ENCODE assay signal across 8 cellular contexts in genomic region chrX:8879750-8880149, GRCh38.
A peak's percentile ranks its signal among the peaks of the same experiment; 100 is the strongest.
DNase-seq lines count a peak whose midpoint lies in the region; ATAC-seq and TF ChIP-seq lines count a peak whose summit lies in the region.

No MANE protein-coding gene starts in this region.

- no peaks in the 10 kb centered on the region for H3K9me3 ChIP-seq in Caco-2

- H3K36me3 Mint-ChIP-seq in Caco-2 (ENCODE audit: insufficient read depth, unreplicated experiment), result no peaks in the 10 kb centered on the region
- H3K36me3 Mint-ChIP-seq in WTC11, result no peaks in the 10 kb centered on the region
- H3K36me3 Mint-ChIP-seq in stimulated activated memory B cell treated with anti-CD40 and anti-IgM and Interleukin-4, amounts not matched to agents 10 μg/mL and 1 μg/mL and 100 μg/mL, for 72 hours, result no peaks in the 10 kb centered on the region

- no TSS peak for BruUV-seq in Caco-2 (replicated peaks; lab: Mats Ljungman, UMichigan)

- CTCF ChIA-PET in Caco-2 (lab: Charles Lee), result interaction anchor here (0.6 kb wide), 1 partner anchor 61 kb away, joined by 3 read pairs; no protein-coding TSS in a partner anchor
- CTCF ChIA-PET in WTC11 (lab: Charles Lee), result interaction anchor here (0.7 to 1.6 kb wide), 13 partner anchors 8 to 433 kb away, joined by 3 to 23 read pairs (median 4); no protein-coding TSS in a partner anchor

- H3K9me3 Mint-ChIP-seq in Caco-2 (ENCODE audit: unreplicated experiment) (no peaks in the 10 kb centered on the region), WTC11 (no peaks in the 10 kb centered on the region)
- no peaks in the 10 kb centered on the region for H3K9me3 Mint-ChIP-seq in stimulated activated memory B cell treated with anti-CD40 and anti-IgM and Interleukin-4, amounts not matched to agents 10 μg/mL and 1 μg/mL and 100 μg/mL, for 72 hours

- no peak overlapping the region for H3K4me3 Mint-ChIP-seq in Caco-2 (ENCODE audit: unreplicated experiment)
- no peak overlapping the region for H3K4me3 Mint-ChIP-seq in WTC11
- H3K4me3 Mint-ChIP-seq in stimulated activated memory B cell treated with anti-CD40 and anti-IgM and Interleukin-4, amounts not matched to agents 10 μg/mL and 1 μg/mL and 100 μg/mL, for 72 hours, result no peak overlapping the region

- H3K27me3 Mint-ChIP-seq in Caco-2 (ENCODE audit: insufficient read depth, unreplicated experiment) (no peaks in the 10 kb centered on the region), WTC11 (ENCODE audit: low read depth) (no peaks in the 10 kb centered on the region)
- peaks cover 21% of the 10 kb centered on the region for H3K27me3 Mint-ChIP-seq in stimulated activated memory B cell treated with anti-CD40 and anti-IgM and Interleukin-4, amounts not matched to agents 10 μg/mL and 1 μg/mL and 100 μg/mL, for 72 hours

- H3K4me3 ChIP-seq in Caco-2 (ENCODE audit: low read depth, low read length), result no peak overlapping the region
- H3K4me3 ChIP-seq in HFF-Myc (replicated peaks; ENCODE audit: low read depth, low read length), result no peak overlapping the region
- H3K4me3 ChIP-seq in fibroblast of mammary gland (ENCODE audit: control insufficient read depth, low read depth, low read length), result no peak overlapping the region

- POLR2A ChIA-PET in Caco-2 (lab: Charles Lee) (no interaction called here), WTC11 (lab: Charles Lee) (interaction anchor here (0.5 kb wide), 1 partner anchor 13 kb away, joined by 3 read pairs; no protein-coding TSS in a partner anchor)

- ATAC-seq in WTC11, result peak; percentile 63
- ATAC-seq in stimulated activated naive CD8-positive, alpha-beta T cell treated with anti-CD3 and anti-CD28 coated beads, Interleukin-15, Interleukin-2, amounts not matched to agents 100 U/mL and 50 U/mL, for 24 hours, result no peak
- no peak for ATAC-seq in stimulated activated memory B cell treated with anti-CD40 and anti-IgM and Interleukin-4, amounts not matched to agents 10 μg/mL and 1 μg/mL and 100 μg/mL, for 72 hours

- H3K27me3 ChIP-seq in Caco-2 (replicated peaks; ENCODE audit: control insufficient read depth, insufficient read depth, low read length), result no peaks in the 10 kb centered on the region

- intact Hi-C loops in Caco-2 (cut with micrococcal nuclease; ENCODE audit: unreplicated experiment), result loop anchor here (2.0 kb wide), 1 partner anchor 61 kb away; no protein-coding TSS in a partner anchor

- H3K27ac Mint-ChIP-seq in Caco-2 (ENCODE audit: unreplicated experiment) (no peak overlapping the region), WTC11 (no peak overlapping the region)
- H3K27ac Mint-ChIP-seq in stimulated activated memory B cell treated with anti-CD40 and anti-IgM and Interleukin-4, amounts not matched to agents 10 μg/mL and 1 μg/mL and 100 μg/mL, for 72 hours, result no peak overlapping the region

- peak; percentile 18 to 40 for TF ChIP-seq CTCF in Caco-2 (IDR thresholded peaks at IDR 0.05; ENCODE audit: insufficient read depth in 1 of 2, low read depth in 1 of 2, low read length in 1 of 2, severe bottlenecking in 1 of 2, unreplicated experiment in 1 of 2)
- peak; percentile 69 for TF ChIP-seq CTCF in HFF-Myc (IDR thresholded peaks at IDR 0.05; ENCODE audit: low read depth, low read length, missing control alignments)
- TF ChIP-seq CTCF in WTC11 (IDR thresholded peaks at IDR 0.05), result peak; percentile 44
- peak; percentile 65 for TF ChIP-seq CTCF in fibroblast of mammary gland (conservative IDR thresholded peaks at IDR 0.05; ENCODE audit: control insufficient read depth, insufficient read depth, low read depth, low read length)

- no peaks in the 10 kb centered on the region for H3K36me3 ChIP-seq in Caco-2 (ENCODE audit: control insufficient read depth, insufficient read depth, low read length)

- no peaks in the 10 kb centered on the region for H3K4me1 ChIP-seq in Caco-2

- DNase-seq in Caco-2 (peak; percentile 27 to 31), HFF-Myc (ENCODE audit: extremely low read depth, low read depth) (no peak), WTC11 (ENCODE audit: low spot score) (peak; percentile 62), fibroblast of mammary gland (ENCODE audit: low read depth) (peak; percentile 26), cortex of kidney (lab: John Stamatoyannopoulos, UW) (no peak), T1000 (lab: John Stamatoyannopoulos, UW) (no peak)
- peak; percentile 16 for DNase-seq in stimulated activated naive CD8-positive, alpha-beta T cell treated with anti-CD3 and anti-CD28 coated beads, Interleukin-15, Interleukin-2, amounts not matched to agents 100 U/mL and 50 U/mL, for 24 hours

- no peaks in the 10 kb centered on the region for H3K4me1 Mint-ChIP-seq in Caco-2 (ENCODE audit: low read depth, unreplicated experiment)
- no peaks in the 10 kb centered on the region; the same call in 1 of the 2 replicates for H3K4me1 Mint-ChIP-seq in WTC11
- no peaks in the 10 kb centered on the region for H3K4me1 Mint-ChIP-seq in stimulated activated memory B cell treated with anti-CD40 and anti-IgM and Interleukin-4, amounts not matched to agents 10 μg/mL and 1 μg/mL and 100 μg/mL, for 72 hours

TF ChIP-seq in WTC11, 78 proteins besides CTCF, POLR2A, EP300 and RAD21:
- TF ChIP-seq ESRRA (CRISPR knock-in tag; IDR thresholded peaks at IDR 0.05; ENCODE audit: borderline replicate concordance) (no peak), NFATC4 (CRISPR knock-in tag; IDR thresholded peaks at IDR 0.05) (no peak), E2F5 (CRISPR knock-in tag; IDR thresholded peaks at IDR 0.05) (no peak), CDX4 (CRISPR knock-in tag; IDR thresholded peaks at IDR 0.05; ENCODE audit: borderline replicate concordance) (no peak), OVOL2 (CRISPR knock-in tag; IDR thresholded peaks at IDR 0.05; ENCODE audit: borderline replicate concordance) (no peak), ARID4B (CRISPR knock-in tag; IDR thresholded peaks at IDR 0.05; ENCODE audit: borderline replicate concordance) (no peak), IRF2 (CRISPR knock-in tag; IDR thresholded peaks at IDR 0.05; ENCODE audit: borderline replicate concordance, low read depth) (no peak), ZNF512 (CRISPR knock-in tag; IDR thresholded peaks at IDR 0.05; ENCODE audit: borderline replicate concordance) (no peak), CREM (CRISPR knock-in tag; IDR thresholded peaks at IDR 0.05) (no peak), SMAD4 (CRISPR knock-in tag; IDR thresholded peaks at IDR 0.05) (no peak), ZNF396 (CRISPR knock-in tag; IDR thresholded peaks at IDR 0.05; ENCODE audit: borderline replicate concordance) (no peak), GTF2I (CRISPR knock-in tag; conservative IDR thresholded peaks at IDR 0.05) (no peak)
TF ChIP-seq in WTC11: peak in this region for 0.

Comparison
In these comparisons a context has a peak if more than half of its experiments do, and no peak if none do; other contexts are left out.
1. DNase-seq: peak in Caco-2 (2 of 2), WTC11 (single experiment), fibroblast of mammary gland (single experiment) and stimulated activated naive CD8-positive, alpha-beta T cell treated with anti-CD3 and anti-CD28 coated beads, Interleukin-15, Interleukin-2, amounts not matched to agents 100 U/mL and 50 U/mL, for 24 hours (single experiment); none in HFF-Myc (single experiment), cortex of kidney (single experiment) and T1000 (single experiment).
2. Peak in every context shown above with its lines, with median percentiles within 50 percentile points of each other: CTCF ChIP-seq.